Comparison of ENCODE assay signal across 8 cellular contexts in the genomic region with DNA sequence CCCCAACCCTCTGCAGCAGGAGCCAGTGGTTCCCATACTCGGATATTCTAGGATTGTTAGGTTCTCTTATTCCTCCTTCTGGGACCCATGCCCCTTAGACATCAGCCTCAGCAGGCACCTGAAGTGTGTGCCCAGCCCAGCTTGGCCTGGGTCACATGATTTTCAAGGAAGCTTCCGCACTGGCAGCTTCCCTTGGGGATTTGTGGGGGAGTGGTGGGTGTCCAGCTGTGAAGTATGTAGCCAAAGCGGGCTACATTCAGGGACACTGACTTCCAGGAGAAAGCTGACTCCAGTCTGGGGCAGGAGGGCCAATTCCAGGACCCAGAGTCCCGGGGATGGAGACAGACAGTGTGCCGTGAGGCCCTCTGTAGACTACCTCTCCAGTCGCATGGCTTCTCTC. TPM values are rescaled to one million over a fixed set of nuclear protein-coding genes. Genes with fewer than 3 reads are reported as not detected.
DNase-seq lines count a peak whose midpoint lies in the region; ATAC-seq and TF ChIP-seq lines count a peak whose summit lies in the region.

No MANE protein-coding gene starts in this region.

- intact Hi-C loops in activated T-helper 2 cell treated with anti-CD3 and anti-CD28 coated beads, Interferon-gamma antibody, Interleukin-2, Interleukin-4, amounts not matched to agents 10 μg/mL and 5 μg/mL and 100 μg/mL, durations not matched to agents 14 hours and 24 hours and 36 hours (cut with micrococcal nuclease) = loop anchor here (1.0 to 10.0 kb wide), 4 partner anchors 13 to 424 kb away; partner anchors contain the start of genes FBXW4 and HPS6
- intact Hi-C loops in right cardiac atrium (cut with DNase I) = no loop called here

- H3K36me3 Mint-ChIP-seq in activated T-helper 2 cell treated with anti-CD3 and anti-CD28 coated beads, Interferon-gamma antibody, Interleukin-2, Interleukin-4, amounts not matched to agents 10 μg/mL and 5 μg/mL and 100 μg/mL, durations not matched to agents 14 hours and 24 hours and 36 hours (ENCODE audit: low read depth) = no peaks in the 10 kb centered on the region

- H3K4me3 Mint-ChIP-seq in activated T-helper 2 cell treated with anti-CD3 and anti-CD28 coated beads, Interferon-gamma antibody, Interleukin-2, Interleukin-4, amounts not matched to agents 10 μg/mL and 5 μg/mL and 100 μg/mL, durations not matched to agents 14 hours and 24 hours and 36 hours (ENCODE audit: low read depth) = peak overlapping the region; percentile 93

- H3K27me3 ChIP-seq in HAP-1 (ENCODE audit: low read depth) (no peaks in the 10 kb centered on the region), right cardiac atrium (ENCODE audit: control insufficient read depth, insufficient read depth) (no peaks in the 10 kb centered on the region)

- no peak for TF ChIP-seq CTCF in AG10803 (conservative IDR thresholded peaks at IDR 0.05; ENCODE audit: low read length)
- no peak for TF ChIP-seq CTCF in retinal pigment epithelial cell (conservative IDR thresholded peaks at IDR 0.05; ENCODE audit: low read depth, low read length)

- peaks cover 41% of the 10 kb centered on the region for H3K4me1 ChIP-seq in HAP-1
- peaks cover 14% of the 10 kb centered on the region for H3K4me1 ChIP-seq in right cardiac atrium (ENCODE audit: control insufficient read depth, insufficient read depth, low read length)

- no peaks in the 10 kb centered on the region for H3K9me3 Mint-ChIP-seq in activated T-helper 2 cell treated with anti-CD3 and anti-CD28 coated beads, Interferon-gamma antibody, Interleukin-2, Interleukin-4, amounts not matched to agents 10 μg/mL and 5 μg/mL and 100 μg/mL, durations not matched to agents 14 hours and 24 hours and 36 hours

- no peaks in the 10 kb centered on the region for H3K36me3 ChIP-seq in HAP-1 (replicated peaks)

- WGBS in right cardiac atrium = 2% methylated on average over 6 of the region's 6 CpGs

- H3K4me1 Mint-ChIP-seq in activated T-helper 2 cell treated with anti-CD3 and anti-CD28 coated beads, Interferon-gamma antibody, Interleukin-2, Interleukin-4, amounts not matched to agents 10 μg/mL and 5 μg/mL and 100 μg/mL, durations not matched to agents 14 hours and 24 hours and 36 hours (ENCODE audit: low read depth) = peaks cover 50% of the 10 kb centered on the region

- H3K27ac ChIP-seq in right cardiac atrium (ENCODE audit: low read length) = peak overlapping the region; percentile 95

- in situ Hi-C loops in HAP-1 (cut with MboI; ENCODE audit: low sequenced_read_pairs) = no loop called here

- H3K4me3 ChIP-seq in AG10803 (ENCODE audit: low read length) (peak overlapping the region; percentile 88), HAP-1 (peak overlapping the region; percentile 62), right cardiac atrium (ENCODE audit: low read length) (peak overlapping the region; percentile 61), retinal pigment epithelial cell (ENCODE audit: low read length) (peak overlapping the region; percentile 84)

- peak; percentile 48 for DNase-seq in AG10803 (ENCODE audit: low read depth)
- peak in 1 of 2 experiments; percentile 71 for DNase-seq in HAP-1 (ENCODE audit: low spot score in 2 of 2)
- no peak for DNase-seq in activated T-helper 2 cell treated with anti-CD3 and anti-CD28 coated beads, Interferon-gamma antibody, Interleukin-2, Interleukin-4, amounts not matched to agents 10 μg/mL and 5 μg/mL and 100 μg/mL, durations not matched to agents 14 hours and 24 hours and 36 hours (ENCODE audit: low spot score)
- peak in 2 of 3 donors; percentile 70 to 71 for DNase-seq in right cardiac atrium
- no peak for DNase-seq in retinal pigment epithelial cell (ENCODE audit: low read depth)
- DNase-seq in HuH-7.5 (ENCODE audit: low spot score) = no peak
- DNase-seq in RKO (ENCODE audit: low spot score) = no peak
- no peak for DNase-seq in RPMI8226

- no peak for ATAC-seq in right cardiac atrium

- H3K27ac Mint-ChIP-seq in activated T-helper 2 cell treated with anti-CD3 and anti-CD28 coated beads, Interferon-gamma antibody, Interleukin-2, Interleukin-4, amounts not matched to agents 10 μg/mL and 5 μg/mL and 100 μg/mL, durations not matched to agents 14 hours and 24 hours and 36 hours = peak overlapping the region; percentile 92

- H3K27me3 Mint-ChIP-seq in activated T-helper 2 cell treated with anti-CD3 and anti-CD28 coated beads, Interferon-gamma antibody, Interleukin-2, Interleukin-4, amounts not matched to agents 10 μg/mL and 5 μg/mL and 100 μg/mL, durations not matched to agents 14 hours and 24 hours and 36 hours (ENCODE audit: low read depth) = no peaks in the 10 kb centered on the region

- H3K9me3 ChIP-seq in HAP-1 (no peaks in the 10 kb centered on the region), right cardiac atrium (ENCODE audit: control insufficient read depth, low read length) (no peaks in the 10 kb centered on the region)

RNA-seq across cellular contexts. Expression of gene LDB1, which starts 1.3 kb away (rescaled TPM):
- total RNA-seq in activated T-helper 2 cell treated with anti-CD3 and anti-CD28 coated beads, Interferon-gamma antibody, Interleukin-2, Interleukin-4, amounts not matched to agents 10 μg/mL and 5 μg/mL and 100 μg/mL, durations not matched to agents 14 hours and 24 hours and 36 hours = 71.8 and 74.8 TPM in 2 replicates
- 10 to 100 TPM; 48.7 to 90.9 (median 70.3) TPM for total RNA-seq in right cardiac atrium
- polyA plus RNA-seq in right cardiac atrium = 45.5 TPM

RNA-seq across cellular contexts. Expression of gene PPRC1, which starts 14.0 kb away (rescaled TPM):
- 91.3 and 94.1 TPM in 2 replicates for total RNA-seq in activated T-helper 2 cell treated with anti-CD3 and anti-CD28 coated beads, Interferon-gamma antibody, Interleukin-2, Interleukin-4, amounts not matched to agents 10 μg/mL and 5 μg/mL and 100 μg/mL, durations not matched to agents 14 hours and 24 hours and 36 hours
- total RNA-seq in right cardiac atrium = 10 to 100 TPM; 12.7 to 28.3 (median 15.3) TPM
- polyA plus RNA-seq in right cardiac atrium = 11.6 TPM

RNA-seq across cellular contexts. Expression of gene NOLC1, which starts 33.3 kb away (rescaled TPM):
- total RNA-seq in activated T-helper 2 cell treated with anti-CD3 and anti-CD28 coated beads, Interferon-gamma antibody, Interleukin-2, Interleukin-4, amounts not matched to agents 10 μg/mL and 5 μg/mL and 100 μg/mL, durations not matched to agents 14 hours and 24 hours and 36 hours = 195 and 196 TPM in 2 replicates
- 10 to 100 TPM; 28.8 to 38.0 (median 31.7) TPM for total RNA-seq in right cardiac atrium
- 18.4 TPM for polyA plus RNA-seq in right cardiac atrium

RNA-seq across cellular contexts. Expression of gene HPS6, which starts 53.7 kb away (rescaled TPM):
- total RNA-seq in activated T-helper 2 cell treated with anti-CD3 and anti-CD28 coated beads, Interferon-gamma antibody, Interleukin-2, Interleukin-4, amounts not matched to agents 10 μg/mL and 5 μg/mL and 100 μg/mL, durations not matched to agents 14 hours and 24 hours and 36 hours = 25.4 and 25.5 TPM in 2 replicates
- total RNA-seq in right cardiac atrium = 10 to 100 TPM; 10.5 to 12.0 (median 11.1) TPM
- 8.6 TPM for polyA plus RNA-seq in right cardiac atrium

Comparison
In these comparisons a context has a peak if more than half of its experiments do, and no peak if none do; other contexts are left out.
1. DNase-seq: peak in AG10803 (single experiment) and right cardiac atrium (2 of 3); none in activated T-helper 2 cell treated with anti-CD3 and anti-CD28 coated beads, Interferon-gamma antibody, Interleukin-2, Interleukin-4, amounts not matched to agents 10 μg/mL and 5 μg/mL and 100 μg/mL, durations not matched to agents 14 hours and 24 hours and 36 hours (single experiment), retinal pigment epithelial cell (single experiment), HuH-7.5 (single experiment), RKO (single experiment) and RPMI8226 (single experiment).
2. Peak in every context shown above with its lines, with median percentiles within 50 percentile points of each other: H3K4me3 ChIP-seq.